In genomic region chr17:80688994-80689635, GRCh38 we compare ENCODE assay signal across 1 cellular context.
TF ChIP-seq lines count a peak whose summit lies in the region.

No MANE protein-coding gene starts in this region.

TF ChIP-seq in K562, 482 proteins besides CTCF, POLR2A, EP300 and RAD21 (continued from another document and continues in another):
- TF ChIP-seq, protein P1, sequence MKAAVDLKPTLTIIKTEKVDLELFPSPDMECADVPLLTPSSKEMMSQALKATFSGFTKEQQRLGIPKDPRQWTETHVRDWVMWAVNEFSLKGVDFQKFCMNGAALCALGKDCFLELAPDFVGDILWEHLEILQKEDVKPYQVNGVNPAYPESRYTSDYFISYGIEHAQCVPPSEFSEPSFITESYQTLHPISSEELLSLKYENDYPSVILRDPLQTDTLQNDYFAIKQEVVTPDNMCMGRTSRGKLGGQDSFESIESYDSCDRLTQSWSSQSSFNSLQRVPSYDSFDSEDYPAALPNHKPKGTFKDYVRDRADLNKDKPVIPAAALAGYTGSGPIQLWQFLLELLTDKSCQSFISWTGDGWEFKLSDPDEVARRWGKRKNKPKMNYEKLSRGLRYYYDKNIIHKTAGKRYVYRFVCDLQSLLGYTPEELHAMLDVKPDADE (conservative IDR thresholded peaks at IDR 0.05; ENCODE audit: control insufficient read depth, low read depth, low read length): no peak
- TF ChIP-seq ZKSCAN3 (CRISPR knock-in tag; IDR thresholded peaks at IDR 0.05) (no peak), SRSF9 (IDR thresholded peaks at IDR 0.05; ENCODE audit: borderline replicate concordance, low read depth, low read length) (no peak), RHOXF2B (CRISPR knock-in tag; conservative IDR thresholded peaks at IDR 0.05) (no peak), GATAD2A (IDR thresholded peaks at IDR 0.05) (0 out of 2 replicates have a peak, but pooled peaks have one; percentile 15), ZNF146 (CRISPR knock-in tag; IDR thresholded peaks at IDR 0.05; ENCODE audit: unreplicated experiment) (no peak), HMG20B (CRISPR knock-in tag; IDR thresholded peaks at IDR 0.05) (no peak), TGIF2 (CRISPR knock-in tag; IDR thresholded peaks at IDR 0.05) (no peak), ZNF764 (CRISPR knock-in tag; IDR thresholded peaks at IDR 0.05; ENCODE audit: low read depth) (no peak), NUFIP1 (IDR thresholded peaks at IDR 0.05; ENCODE audit: partially characterized antibody) (no peak), PML (IDR thresholded peaks at IDR 0.05; ENCODE audit: low read length) (peak; percentile 86), ZC3H4 (CRISPR knock-in tag; IDR thresholded peaks at IDR 0.05; ENCODE audit: borderline replicate concordance) (no peak), NR1H2 (CRISPR knock-in tag; IDR thresholded peaks at IDR 0.05) (no peak), MECOM (CRISPR knock-in tag; IDR thresholded peaks at IDR 0.05) (peak; percentile 45; the same call in 1 of the 2 replicates), ZNF75A (CRISPR knock-in tag; IDR thresholded peaks at IDR 0.05) (no peak), ZNF436 (CRISPR knock-in tag; IDR thresholded peaks at IDR 0.05) (no peak), DMBX1 (CRISPR knock-in tag; IDR thresholded peaks at IDR 0.05; ENCODE audit: borderline replicate concordance) (0 out of 2 replicates have a peak, but pooled peaks have one; percentile 54), POLR2AphosphoS5 (IDR thresholded peaks at IDR 0.05; ENCODE audit: control insufficient read depth, insufficient read depth, low read depth, low read length) (peak; percentile 89), TAF15 (IDR thresholded peaks at IDR 0.05; ENCODE audit: low read depth, low read length) (no peak), MXD1 (CRISPR knock-in tag; IDR thresholded peaks at IDR 0.05; ENCODE audit: borderline replicate concordance, poor library complexity, severe bottlenecking) (no peak), CHD1 (IDR thresholded peaks at IDR 0.05; ENCODE audit: low read length) (no peak), FOXM1 (IDR thresholded peaks at IDR 0.05; ENCODE audit: low read depth) (peak; percentile 65; the same call in 1 of the 2 replicates), FOXM1 (CRISPR knock-in tag; IDR thresholded peaks at IDR 0.05; ENCODE audit: low read depth) (no peak), CBFB (CRISPR knock-in tag; IDR thresholded peaks at IDR 0.05) (0 out of 2 replicates have a peak, but pooled peaks have one; percentile 54), ZC3H11A (IDR thresholded peaks at IDR 0.05; ENCODE audit: low read depth, low read length) (no peak), JUND (IDR thresholded peaks at IDR 0.05; ENCODE audit: borderline replicate concordance, low read depth, low read length) (peak; percentile 70), JUND (tag; IDR thresholded peaks at IDR 0.05; ENCODE audit: borderline replicate concordance, low read depth, low read length) (peak; percentile 56; the same call in 1 of the 3 replicates), ELF1 (tag; IDR thresholded peaks at IDR 0.05) (no peak), SIN3A (IDR thresholded peaks at IDR 0.05; ENCODE audit: borderline replicate concordance in 2 of 2, control insufficient read depth in 1 of 2, low read depth in 2 of 2, low read length in 2 of 2) (no peak; a peak in 1 of 4 replicates), FUS (optimal IDR thresholded peaks at IDR 0.05; ENCODE audit: low read depth, low read length) (no peak), FOXP1 (CRISPR knock-in tag; IDR thresholded peaks at IDR 0.05) (no peak), ZNF280A (IDR thresholded peaks at IDR 0.05; ENCODE audit: low read depth, partially characterized antibody) (no peak), ZNF518B (CRISPR knock-in tag; IDR thresholded peaks at IDR 0.05) (no peak)
- TF ChIP-seq, protein P2, sequence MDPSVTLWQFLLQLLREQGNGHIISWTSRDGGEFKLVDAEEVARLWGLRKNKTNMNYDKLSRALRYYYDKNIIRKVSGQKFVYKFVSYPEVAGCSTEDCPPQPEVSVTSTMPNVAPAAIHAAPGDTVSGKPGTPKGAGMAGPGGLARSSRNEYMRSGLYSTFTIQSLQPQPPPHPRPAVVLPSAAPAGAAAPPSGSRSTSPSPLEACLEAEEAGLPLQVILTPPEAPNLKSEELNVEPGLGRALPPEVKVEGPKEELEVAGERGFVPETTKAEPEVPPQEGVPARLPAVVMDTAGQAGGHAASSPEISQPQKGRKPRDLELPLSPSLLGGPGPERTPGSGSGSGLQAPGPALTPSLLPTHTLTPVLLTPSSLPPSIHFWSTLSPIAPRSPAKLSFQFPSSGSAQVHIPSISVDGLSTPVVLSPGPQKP (CRISPR knock-in tag; IDR thresholded peaks at IDR 0.05): no peak
- TF ChIP-seq, protein P3, sequence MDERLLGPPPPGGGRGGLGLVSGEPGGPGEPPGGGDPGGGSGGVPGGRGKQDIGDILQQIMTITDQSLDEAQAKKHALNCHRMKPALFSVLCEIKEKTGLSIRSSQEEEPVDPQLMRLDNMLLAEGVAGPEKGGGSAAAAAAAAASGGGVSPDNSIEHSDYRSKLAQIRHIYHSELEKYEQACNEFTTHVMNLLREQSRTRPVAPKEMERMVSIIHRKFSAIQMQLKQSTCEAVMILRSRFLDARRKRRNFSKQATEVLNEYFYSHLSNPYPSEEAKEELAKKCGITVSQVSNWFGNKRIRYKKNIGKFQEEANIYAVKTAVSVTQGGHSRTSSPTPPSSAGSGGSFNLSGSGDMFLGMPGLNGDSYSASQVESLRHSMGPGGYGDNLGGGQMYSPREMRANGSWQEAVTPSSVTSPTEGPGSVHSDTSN (CRISPR knock-in tag; IDR thresholded peaks at IDR 0.05; ENCODE audit: low read depth): no peak
- TF ChIP-seq, protein P3 (tag; conservative IDR thresholded peaks at IDR 0.05; ENCODE audit: low read depth): peak; percentile 63
- TF ChIP-seq, protein P4, sequence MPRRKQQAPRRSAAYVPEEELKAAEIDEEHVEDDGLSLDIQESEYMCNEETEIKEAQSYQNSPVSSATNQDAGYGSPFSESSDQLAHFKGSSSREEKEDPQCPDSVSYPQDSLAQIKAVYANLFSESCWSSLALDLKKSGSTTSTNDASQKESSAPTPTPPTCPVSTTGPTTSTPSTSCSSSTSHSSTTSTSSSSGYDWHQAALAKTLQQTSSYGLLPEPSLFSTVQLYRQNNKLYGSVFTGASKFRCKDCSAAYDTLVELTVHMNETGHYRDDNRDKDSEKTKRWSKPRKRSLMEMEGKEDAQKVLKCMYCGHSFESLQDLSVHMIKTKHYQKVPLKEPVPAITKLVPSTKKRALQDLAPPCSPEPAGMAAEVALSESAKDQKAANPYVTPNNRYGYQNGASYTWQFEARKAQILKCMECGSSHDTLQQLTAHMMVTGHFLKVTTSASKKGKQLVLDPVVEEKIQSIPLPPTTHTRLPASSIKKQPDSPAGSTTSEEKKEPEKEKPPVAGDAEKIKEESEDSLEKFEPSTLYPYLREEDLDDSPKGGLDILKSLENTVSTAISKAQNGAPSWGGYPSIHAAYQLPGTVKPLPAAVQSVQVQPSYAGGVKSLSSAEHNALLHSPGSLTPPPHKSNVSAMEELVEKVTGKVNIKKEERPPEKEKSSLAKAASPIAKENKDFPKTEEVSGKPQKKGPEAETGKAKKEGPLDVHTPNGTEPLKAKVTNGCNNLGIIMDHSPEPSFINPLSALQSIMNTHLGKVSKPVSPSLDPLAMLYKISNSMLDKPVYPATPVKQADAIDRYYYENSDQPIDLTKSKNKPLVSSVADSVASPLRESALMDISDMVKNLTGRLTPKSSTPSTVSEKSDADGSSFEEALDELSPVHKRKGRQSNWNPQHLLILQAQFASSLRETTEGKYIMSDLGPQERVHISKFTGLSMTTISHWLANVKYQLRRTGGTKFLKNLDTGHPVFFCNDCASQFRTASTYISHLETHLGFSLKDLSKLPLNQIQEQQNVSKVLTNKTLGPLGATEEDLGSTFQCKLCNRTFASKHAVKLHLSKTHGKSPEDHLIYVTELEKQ (CRISPR knock-in tag; IDR thresholded peaks at IDR 0.05): no peak
- TF ChIP-seq, protein P5, sequence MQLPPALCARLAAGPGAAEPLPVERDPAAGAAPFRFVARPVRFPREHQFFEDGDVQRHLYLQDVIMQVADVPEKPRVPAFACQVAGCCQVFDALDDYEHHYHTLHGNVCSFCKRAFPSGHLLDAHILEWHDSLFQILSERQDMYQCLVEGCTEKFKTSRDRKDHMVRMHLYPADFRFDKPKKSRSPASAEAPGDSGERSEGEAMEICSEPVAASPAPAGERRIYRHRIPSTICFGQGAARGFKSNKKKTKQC (CRISPR knock-in tag; IDR thresholded peaks at IDR 0.05): no peak
- TF ChIP-seq, protein P6, sequence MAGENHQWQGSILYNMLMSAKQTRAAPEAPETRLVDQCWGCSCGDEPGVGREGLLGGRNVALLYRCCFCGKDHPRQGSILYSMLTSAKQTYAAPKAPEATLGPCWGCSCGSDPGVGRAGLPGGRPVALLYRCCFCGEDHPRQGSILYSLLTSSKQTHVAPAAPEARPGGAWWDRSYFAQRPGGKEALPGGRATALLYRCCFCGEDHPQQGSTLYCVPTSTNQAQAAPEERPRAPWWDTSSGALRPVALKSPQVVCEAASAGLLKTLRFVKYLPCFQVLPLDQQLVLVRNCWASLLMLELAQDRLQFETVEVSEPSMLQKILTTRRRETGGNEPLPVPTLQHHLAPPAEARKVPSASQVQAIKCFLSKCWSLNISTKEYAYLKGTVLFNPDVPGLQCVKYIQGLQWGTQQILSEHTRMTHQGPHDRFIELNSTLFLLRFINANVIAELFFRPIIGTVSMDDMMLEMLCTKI (IDR thresholded peaks at IDR 0.05; ENCODE audit: partially characterized antibody): no peak
